ENCODE assay signal across 8 cellular contexts in genomic region chr3:18424862-18425640, GRCh38. TPM values are rescaled to one million over a fixed set of nuclear protein-coding genes. Genes with fewer than 3 reads are reported as not detected.
DNase-seq lines count a peak whose midpoint lies in the region; ATAC-seq and TF ChIP-seq lines count a peak whose summit lies in the region.

Gene SATB1 (minus strand): TSS chr3:18425339. CDS start chr3:18420967, 4,372 bp downstream.

- H3K27ac ChIP-seq in esophagus (ENCODE audit: low read depth in 2 of 2, low read length in 1 of 2): peak within 1 kb of the TSS; percentile 82 to 90
- H3K27ac ChIP-seq in stomach: peak within 1 kb of the TSS; percentile 83 to 93 (median 87)

- H3K4me1 ChIP-seq in NT2/D1 (ENCODE audit: insufficient read depth, insufficient read length): no peaks in the 10 kb centered on the region
- peaks cover 0 to 3% of the 10 kb centered on the region in 2 donors for H3K4me1 ChIP-seq in esophagus (ENCODE audit: control insufficient read depth in 2 of 2, insufficient read depth in 2 of 2, low read length in 1 of 2)
- peaks cover 6 to 42% (median 22%) of the 10 kb centered on the region in 4 donors for H3K4me1 ChIP-seq in stomach

- peak; percentile 42 for ATAC-seq in HG03139 (IDR thresholded peaks at IDR 0.05; ENCODE audit: unreplicated experiment)

- no peak for TF ChIP-seq EP300 in stomach (IDR thresholded peaks at IDR 0.05)

- no peak for TF ChIP-seq POLR2A in stomach (IDR thresholded peaks at IDR 0.05)

- intact Hi-C loops in stomach (cut with DNase I; ENCODE audit: low total_unique reads): no loop called here

- TF ChIP-seq CTCF in stomach (IDR thresholded peaks at IDR 0.05): no peak

- H3K27me3 ChIP-seq in NT2/D1 (ENCODE audit: insufficient read depth, insufficient read length): peaks cover 22% of the 10 kb centered on the region
- no peaks in the 10 kb centered on the region for H3K27me3 ChIP-seq in esophagus (ENCODE audit: control insufficient read depth in 1 of 2, insufficient read depth in 2 of 2, low read length in 2 of 2)
- H3K27me3 ChIP-seq in stomach: no peaks in the 10 kb centered on the region

- H3K36me3 ChIP-seq in NT2/D1 (ENCODE audit: insufficient read depth, insufficient read length, low read length): no peaks in the 10 kb centered on the region
- H3K36me3 ChIP-seq in esophagus (ENCODE audit: control insufficient read depth in 2 of 2, insufficient read depth in 2 of 2, low read length in 1 of 2): peaks cover 0 to 3% of the 10 kb centered on the region in 2 donors
- H3K36me3 ChIP-seq in stomach: peaks cover 0 to 10% (median 6%) of the 10 kb centered on the region in 4 donors

- DNase-seq in NCI-H524 (lab: John Stamatoyannopoulos, UW): peak; percentile 58 to 80
- DNase-seq in NCI-H524 treated with DMSO at 0.1 percent for 48 hours (lab: John Stamatoyannopoulos, UW): no peak
- no peak for DNase-seq in NT2/D1 (ENCODE audit: low read depth, low spot score)
- DNase-seq in activated T-cell treated with anti-CD3 and anti-CD28 coated beads, Interleukin-2, amount 50 U/mL, for 1 hour: peak; percentile 74
- DNase-seq in mucosa of gallbladder (ENCODE audit: low spot score): peak; percentile 73
- DNase-seq in stomach: peak; percentile 77

- peak within 1 kb of the TSS; percentile 74 for H3K9ac ChIP-seq in NT2/D1 (ENCODE audit: insufficient read length, low read depth)

- H3K4me3 ChIP-seq in NT2/D1 (ENCODE audit: insufficient read length, low read depth) (peak within 1 kb of the TSS; percentile 72), esophagus (ENCODE audit: low read depth in 1 of 2, low read length in 2 of 2) (peak within 1 kb of the TSS; percentile 73 to 96), stomach (peak within 1 kb of the TSS; percentile 78 to 94 (median 86))

- WGBS in esophagus, 2 donors: 0 to 1% methylated on average over 69 to 82 of the region's 82 CpGs
- WGBS in stomach, 5 donors: 0 to 1% (median 0%) methylated on average over 64 to 82 of the region's 82 CpGs

- H3K9me3 ChIP-seq in NT2/D1 (ENCODE audit: insufficient read depth, low read length) (no peaks in the 10 kb centered on the region), esophagus (ENCODE audit: control insufficient read depth in 2 of 2, insufficient read depth in 1 of 2, low read depth in 1 of 2, low read length in 1 of 2) (no peaks in the 10 kb centered on the region), stomach (no peaks in the 10 kb centered on the region)

RNA-seq across cellular contexts. Expression of gene SATB1, which starts in this region (rescaled TPM):
- polyA plus RNA-seq in esophagus (1 to 10 TPM; 6.1 to 6.2 TPM), stomach (10 to 100 TPM in 1 of 3 donors, 1 to 10 TPM in 2; 7.7 to 18.8 (median 10.0) TPM)
- total RNA-seq in mucosa of gallbladder (39.9 TPM), stomach (100 to 1,000 TPM in 2 of 5 donors, 10 to 100 TPM in 3; 53.9 to 168 (median 67.2) TPM)

Comparison
In these comparisons a context has a peak if more than half of its experiments do, and no peak if none do; other contexts are left out.
1. DNase-seq: peak in NCI-H524 (2 of 2), activated T-cell treated with anti-CD3 and anti-CD28 coated beads, Interleukin-2, amount 50 U/mL, for 1 hour (single experiment), mucosa of gallbladder (single experiment) and stomach (single experiment); none in NCI-H524 treated with DMSO at 0.1 percent for 48 hours (single experiment) and NT2/D1 (single experiment).
2. Peak in every context shown above with its lines, with median percentiles within 50 percentile points of each other: H3K4me3 ChIP-seq.